Comparison of ENCODE assay signal across 8 cellular contexts in the genomic region with DNA sequence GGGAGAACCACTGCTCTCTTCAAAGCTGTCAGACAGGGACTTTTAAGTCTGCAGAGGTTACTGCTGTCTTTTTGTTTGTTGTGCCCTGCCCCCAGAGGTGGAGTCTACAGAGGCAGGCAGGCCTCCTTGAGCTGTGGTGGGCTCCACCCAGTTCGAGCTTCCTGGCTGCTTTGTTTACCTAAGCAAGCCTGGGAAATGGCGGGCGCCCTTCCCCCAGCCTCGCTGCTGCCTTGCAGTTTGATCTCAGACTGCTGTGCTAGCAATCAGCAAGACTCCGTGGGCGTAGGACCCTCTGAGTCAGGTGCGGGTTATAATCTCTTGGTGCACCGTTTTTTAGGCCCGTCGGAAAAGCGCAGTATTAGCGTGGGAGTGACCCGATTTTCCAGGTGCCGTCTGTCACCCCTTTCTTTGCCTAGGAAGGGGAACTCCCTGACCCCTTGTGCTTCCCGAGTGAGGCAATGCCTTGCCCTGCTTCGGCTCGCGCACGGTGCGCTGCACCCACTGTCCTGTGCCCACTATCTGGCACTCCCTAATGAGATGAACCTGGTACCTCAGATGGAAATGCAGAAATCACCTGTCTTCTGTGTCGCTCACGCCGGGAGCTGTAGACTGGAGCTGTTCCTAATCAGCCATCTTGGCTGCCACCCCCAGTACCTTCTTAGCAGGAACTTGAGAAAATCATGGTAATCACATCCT. TPM values are rescaled to one million over a fixed set of nuclear protein-coding genes. Genes with fewer than 3 reads are reported as not detected.
A peak's percentile ranks its signal among the peaks of the same experiment; 100 is the strongest.
DNase-seq lines count a peak whose midpoint lies in the region; ATAC-seq and TF ChIP-seq lines count a peak whose summit lies in the region.
"Not testable (repeated sequence)": the region's sequence is repeated elsewhere in the genome, so short reads cannot be mapped to it uniquely, and the experiment has no call there.

No MANE protein-coding gene starts in this region.

- H3K4me1 ChIP-seq in upper lobe of right lung, result peaks cover 20% of the 10 kb centered on the region

- DNase-seq in HFFc6, upper lobe of right lung: not testable (repeated sequence)
- DNase-seq in activated CD4-positive, CD25-positive, alpha-beta regulatory T cell treated with anti-CD3 and anti-CD28 coated beads, Interleukin-2, amount 50 U/mL, for 16 hours (ENCODE audit: low read depth, low spot score), result peak; percentile 69
- peak; percentile 64 for DNase-seq in activated CD8-positive, alpha-beta memory T cell treated with anti-CD3 and anti-CD28 coated beads, Interleukin-2, amount 50 U/mL, for 1 hour (ENCODE audit: extremely low read depth)
- DNase-seq in activated gamma-delta T cell treated with anti-CD3 and anti-CD28 coated beads, Interleukin-2, amount 50 U/mL, for 16 hours (ENCODE audit: low read depth), result peak; percentile 75
- DNase-seq in Right ventricle myocardium superior, result peak; percentile 44
- peak; percentile 71 to 85 for DNase-seq in stimulated activated CD4-positive, alpha-beta T cell treated with anti-CD3 and anti-CD28 coated beads, Interleukin-15, amount 100 ng/mL, for 1 hour (ENCODE audit: low read depth in 1 of 2, low spot score in 1 of 2)
- DNase-seq in stimulated activated CD8-positive, alpha-beta memory T cell treated with anti-CD3 and anti-CD28 coated beads, Interleukin-15, amount 100 ng/mL, for 4 hours (ENCODE audit: low read depth in 2 of 2), result peak; percentile 80 to 97

- not testable (repeated sequence) for H3K4me3 Mint-ChIP-seq in HFFc6

- intact Hi-C loops in Right ventricle myocardium superior (cut with DNase I); upper lobe of right lung (cut with DNase I): not testable (repeated sequence)

- H3K27ac ChIP-seq in upper lobe of right lung, result not testable (repeated sequence)

- not testable (repeated sequence) for H3K27me3 ChIP-seq in upper lobe of right lung

- not testable (repeated sequence) for TF ChIP-seq CTCF in HFFc6 (IDR thresholded peaks at IDR 0.05); upper lobe of right lung (IDR thresholded peaks at IDR 0.05)

- H3K36me3 Mint-ChIP-seq in HFFc6 (ENCODE audit: low read depth), result not testable (repeated sequence)

- H3K27ac Mint-ChIP-seq in HFFc6, result peak overlapping the region; percentile 29

- not testable (repeated sequence) for H3K9me3 ChIP-seq in upper lobe of right lung

- ATAC-seq in Right ventricle myocardium superior (ENCODE audit: poor library complexity); upper lobe of right lung: not testable (repeated sequence)

- peaks cover 49% of the 10 kb centered on the region for H3K4me1 Mint-ChIP-seq in HFFc6 (ENCODE audit: low read depth)

- H3K4me3 ChIP-seq in upper lobe of right lung, result peak overlapping the region; percentile 21

- H3K27me3 Mint-ChIP-seq in HFFc6 (ENCODE audit: insufficient read depth), result not testable (repeated sequence)

- H3K36me3 ChIP-seq in upper lobe of right lung, result not testable (repeated sequence)

- H3K9me3 Mint-ChIP-seq in HFFc6, result not testable (repeated sequence)

RNA-seq across cellular contexts. Expression of a gene that starts 56.1 kb away (rescaled TPM):
- 10 to 100 TPM in 4 of 6 experiments, 1 to 10 TPM in 2; 8.0 to 13.9 (median 10.5) TPM for total RNA-seq in HFFc6 (2021; fragmentation: NEBNext Ultra II Directional; extraction: Animal tissue kit (Norgen Biotek cat#: 25700))
- total RNA-seq in Right ventricle myocardium superior (13.6 TPM), upper lobe of right lung (22.4 TPM)
